Comparison of ENCODE assay signal across 1 cellular context in genomic region chr10:111344804-111345203, GRCh38.
TF ChIP-seq lines count a peak whose summit lies in the region.

No MANE protein-coding gene starts in this region.

TF ChIP-seq in GM23338, 12 proteins besides CTCF, POLR2A, EP300 and RAD21 (continued from another document):
- TF ChIP-seq REST (IDR thresholded peaks at IDR 0.05; ENCODE audit: unreplicated experiment) = no peak
TF ChIP-seq in GM23338: peak in this region for 0.
